Comparison of ENCODE assay signal across 12 cellular contexts in the genomic region with DNA sequence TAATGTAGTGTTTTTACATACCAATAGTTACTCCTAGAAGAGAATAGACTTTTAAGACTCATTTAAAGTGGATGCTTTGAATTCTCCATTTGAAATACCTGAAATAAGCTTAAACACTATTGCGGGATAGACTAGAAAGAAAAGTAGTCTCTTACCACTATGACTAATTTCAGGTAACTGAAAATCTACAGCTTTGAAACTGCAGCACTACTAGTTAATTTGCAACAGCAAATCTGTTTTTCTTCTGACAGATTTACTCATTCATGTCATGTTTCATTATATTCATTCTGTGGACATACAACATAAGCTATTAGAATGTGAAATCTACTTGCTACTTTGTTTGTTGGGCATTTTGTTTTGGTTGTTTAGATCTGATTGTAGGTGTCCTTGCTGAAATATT.
DNase-seq lines count a peak whose midpoint lies in the region; ATAC-seq and TF ChIP-seq lines count a peak whose summit lies in the region.
"Had no signal": no experiment of that assay in that cellular context is flagged by ENCODE, and none has a peak within 500 bp of the region (broad histone marks: within the 10 kb centered on the region; RNA-seq: fewer than 3 reads in every experiment).

No MANE protein-coding gene starts in this region.

- H3K9me3 ChIP-seq in GM23248 (ENCODE audit: low read depth) = no peaks in the 10 kb centered on the region
- H3K9me3 ChIP-seq in OCI-LY1 (ENCODE audit: low read length) = no peaks in the 10 kb centered on the region
- H3K9me3 ChIP-seq: adrenal gland, psoas muscle had no signal

- in situ Hi-C loops in GM23248 (cut with MboI) = no loop called here

- H3K27ac Mint-ChIP-seq in naive B cell = peak overlapping the region in 4 of 6 donors; percentile 24 to 72 (median 36)

- H3K4me1 Mint-ChIP-seq in naive B cell = peaks cover 70 to 78% (median 71%) of the 10 kb centered on the region in 3 donors

- H3K4me3 Mint-ChIP-seq in naive B cell = peak overlapping the region in 4 of 8 donors; percentile 20 to 67 (median 50)

- peak overlapping the region; percentile 49; the same call in 1 of the 2 replicates for H3K4me3 ChIP-seq in GM23248
- H3K4me3 ChIP-seq in OCI-LY1 (ENCODE audit: low read depth, low read length, poor library complexity, severe bottlenecking) = no peak overlapping the region
- H3K4me3 ChIP-seq: adrenal gland, psoas muscle had no signal

- peaks cover 61% of the 10 kb centered on the region for H3K4me1 ChIP-seq in GM23248 (ENCODE audit: insufficient read depth)
- peaks cover 54% of the 10 kb centered on the region for H3K4me1 ChIP-seq in OCI-LY1 (ENCODE audit: insufficient read depth, low read length, severe bottlenecking)
- H3K4me1 ChIP-seq: psoas muscle had no signal

- H2AFZ ChIP-seq in GM23248 (no peak overlapping the region), OCI-LY1 (ENCODE audit: low read length) (no peak overlapping the region)

- ATAC-seq in GM18867 (IDR thresholded peaks at IDR 0.05; ENCODE audit: unreplicated experiment) (peak; percentile 41), naive B cell (ENCODE audit: low read depth in 2 of 2) (no peak)
- ATAC-seq: psoas muscle had no signal

- H3K36me3 ChIP-seq in GM23248 (ENCODE audit: low read depth) (no peaks in the 10 kb centered on the region), OCI-LY1 (ENCODE audit: insufficient read depth, low read length) (no peaks in the 10 kb centered on the region)
- H3K36me3 ChIP-seq: adrenal gland had no signal

- H4K20me1 ChIP-seq in GM23248 (ENCODE audit: insufficient read depth) = no peaks in the 10 kb centered on the region
- no peaks in the 10 kb centered on the region for H4K20me1 ChIP-seq in OCI-LY1 (ENCODE audit: insufficient read depth, low read length)

- WGBS in GM23248 (ENCODE audit: low coverage in 1 of 2, low lambda C conversion rate in 2 of 2, missing lambda C conversion rate in 2 of 2), 2 experiments = 100% methylated on average over 1 of the region's 1 CpG

- H3K9ac ChIP-seq in GM23248 = peak overlapping the region; percentile 74
- H3K9ac ChIP-seq in OCI-LY1 (ENCODE audit: low read length) = no peak overlapping the region

- no peak for DNase-seq in GM23248
- DNase-seq in naive B cell = no peak
- no peak for DNase-seq in COLO668 (lab: John Stamatoyannopoulos, UW; ENCODE audit: unreplicated experiment)
- DNase-seq in NCI-H1930 (lab: John Stamatoyannopoulos, UW) = no peak
- DNase-seq in NCI-H2196 (lab: John Stamatoyannopoulos, UW; ENCODE audit: unreplicated experiment) = no peak
- DNase-seq in stimulated activated CD4-positive, alpha-beta T cell treated with anti-CD3 and anti-CD28 coated beads, Interleukin-15, amount 100 ng/mL, for 24 hours = no peak
- DNase-seq: adrenal gland, DMS79 treated with DMSO at 0.1 percent for 48 hours, NCI-H510A, psoas muscle had no signal

- H3K27me3 Mint-ChIP-seq in naive B cell = no peaks in the 10 kb centered on the region

- H3F3A ChIP-seq in GM23248 (ENCODE audit: insufficient read depth) (peaks cover 61% of the 10 kb centered on the region), OCI-LY1 (ENCODE audit: insufficient read depth, low read length) (0 out of 2 replicates have a peak, but pooled peaks cover 8% of the 10 kb centered on the region)

- H3K36me3 Mint-ChIP-seq in naive B cell = peaks cover 0 to 4% of the 10 kb centered on the region in 2 donors

- H3K9me3 Mint-ChIP-seq in naive B cell = no peaks in the 10 kb centered on the region

- H3K27ac ChIP-seq in GM23248 (peak overlapping the region; percentile 95), OCI-LY1 (ENCODE audit: low read depth, low read length, poor library complexity, severe bottlenecking) (no peak overlapping the region)
- H3K27ac ChIP-seq: psoas muscle had no signal

- H3K4me2 ChIP-seq in GM23248 (ENCODE audit: unreplicated experiment) = peak overlapping the region; percentile 53
- H3K4me2 ChIP-seq in OCI-LY1 (ENCODE audit: low read length) = peak overlapping the region; percentile 32; the same call in 1 of the 2 replicates

- no peaks in the 10 kb centered on the region for H3K9me2 ChIP-seq in GM23248 (ENCODE audit: insufficient read depth)
- H3K9me2 ChIP-seq in OCI-LY1 (ENCODE audit: low read depth, low read length) = no peaks in the 10 kb centered on the region

- H3K79me2 ChIP-seq in GM23248 (ENCODE audit: insufficient read depth) = peaks cover 83% of the 10 kb centered on the region
- no peaks in the 10 kb centered on the region for H3K79me2 ChIP-seq in OCI-LY1 (ENCODE audit: insufficient read depth, low read length)

- no peaks in the 10 kb centered on the region for H3K27me3 ChIP-seq in GM23248 (replicated peaks; ENCODE audit: insufficient read depth)
- no peaks in the 10 kb centered on the region for H3K27me3 ChIP-seq in OCI-LY1 (ENCODE audit: insufficient read depth, low read length)
- H3K27me3 ChIP-seq: adrenal gland had no signal

- no peak for TF ChIP-seq CTCF in OCI-LY1 (IDR thresholded peaks at IDR 0.05; ENCODE audit: low read length)
